Comparison of ENCODE assay signal across 30 cellular contexts in the genomic region with DNA sequence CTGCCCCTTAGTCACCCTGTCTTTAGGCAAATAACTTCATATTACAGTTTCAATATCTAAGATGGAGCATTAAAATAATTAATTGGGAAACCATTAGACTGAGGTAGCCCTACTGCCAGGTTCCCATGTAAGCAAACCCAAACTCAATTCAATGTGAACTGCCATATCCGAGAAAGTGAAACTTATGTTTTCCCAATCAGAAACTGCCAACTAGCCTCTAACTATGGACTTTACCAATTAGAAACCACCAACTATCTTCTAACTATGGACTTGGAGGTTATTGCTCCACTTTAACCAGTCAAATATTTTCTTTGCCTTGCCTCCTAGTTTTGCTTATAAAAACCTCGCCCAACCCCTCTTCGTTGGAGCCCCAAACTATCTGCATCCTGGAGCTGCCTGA.
"Had no signal": no experiment of that assay in that cellular context is flagged by ENCODE, and none has a peak within 500 bp of the region (broad histone marks: within the 10 kb centered on the region; RNA-seq: fewer than 3 reads in every experiment).

No MANE protein-coding gene starts in this region.

- H3K9ac ChIP-seq: SK-N-SH had no signal

- H3K27ac ChIP-seq: PC-9, SJSA1 had no signal

- FAIRE-seq: RCC 7860 had no signal

- H2AFZ ChIP-seq: PC-9 had no signal

- H3K4me1 ChIP-seq: SJSA1 had no signal

- H3K36me3 ChIP-seq: MG63, SJSA1 had no signal

- H3K4me3 ChIP-seq: MG63, PC-9, SJSA1 had no signal

- H3K4me2 ChIP-seq: PC-9, SK-N-SH had no signal

- H3K27me3 ChIP-seq: MG63, SJSA1 had no signal

- H3K9me3 ChIP-seq: MG63, SJSA1, SK-N-SH had no signal

- DNase-seq: KG1, MG63, NCI-H1048, NCI-H1092 treated with DMSO at 0.1 percent for 48 hours, NCI-H1105 treated with DMSO at 0.1 percent for 48 hours, NCI-H1417, NCI-H1436, NCI-H146, NCI-H1694, NCI-H187, NCI-H1930, NCI-H2029 treated with DMSO at 0.1 percent for 48 hours, NCI-H2081 treated with DMSO at 0.1 percent for 48 hours, NCI-H2107, NCI-H2171, NCI-H226, NCI-H446 treated with DMSO at 0.1 percent for 48 hours, NCI-H510A, NCI-H524, NCI-H526, NCI-H69, NCI-H748 treated with DMSO at 0.1 percent for 48 hours, NCI-H82, PC-9, Right ventricle myocardium superior, SHP77 treated with DMSO at 0.1 percent for 48 hours, SK-N-SH, SW 1271 had no signal
